ENCODE assay signal across 39 cellular contexts in genomic region chr10:113782367-113782766, GRCh38. TPM values are rescaled to one million over a fixed set of nuclear protein-coding genes. Genes with fewer than 3 reads are reported as not detected.
"Had no signal": no experiment of that assay in that cellular context is flagged by ENCODE, and none has a peak within 500 bp of the region (broad histone marks: within the 10 kb centered on the region; RNA-seq: fewer than 3 reads in every experiment).

No MANE protein-coding gene starts in this region.

- H3K9me3 Mint-ChIP-seq: activated B cell treated with CpG ODN at 0.5 μM for 24 hours; activated CD4-positive, alpha-beta memory T cell treated with anti-CD3 and anti-CD28 coated beads for 36 hours; activated CD4-positive, alpha-beta T cell treated with anti-CD3 and anti-CD28 coated beads, Interleukin-2, amount 10 ng/mL, durations not matched to agents 24 days and 14 days; activated CD8-positive, alpha-beta T cell treated with anti-CD3 and anti-CD28 coated beads for 36 hours; activated naive CD4-positive, alpha-beta T cell treated with anti-CD3 and anti-CD28 coated beads for 36 hours; activated naive CD4-positive, alpha-beta T cell treated with anti-CD3 and anti-CD28 coated beads, Interleukin-2, amount 50 U/mL, for 72 hours; activated naive CD8-positive, alpha-beta T cell treated with anti-CD3 and anti-CD28 coated beads for 36 hours; activated T-cell treated with anti-CD3 and anti-CD28 coated beads, Interleukin-2, amount 50 U/mL, for 4 hours; activated T-cell treated with anti-CD3 and anti-CD28 coated beads, Interleukin-2, amount 50 U/mL, for 72 hours; activated T-helper 1 cell treated with anti-CD3 and anti-CD28 coated beads, Interleukin-12 subunit alpha, Interleukin-12 subunit beta, Interleukin-2, Interleukin-4 antibody, amounts not matched to agents 30 ng/mL and 10 ng/mL and 1 ng/mL, durations not matched to agents 14 hours and 24 hours and 36 hours; activated T-helper 17 cell treated with anti-CD3 and anti-CD28 coated beads, Interleukin-2, amount 50 U/mL, for 72 hours; brain; central memory CD8-positive, alpha-beta T cell; T-cell had no signal

- H3K36me3 Mint-ChIP-seq: activated CD4-positive, alpha-beta memory T cell treated with anti-CD3 and anti-CD28 coated beads for 36 hours; activated naive CD4-positive, alpha-beta T cell treated with anti-CD3 and anti-CD28 coated beads, Interleukin-2, amount 50 U/mL, for 72 hours; activated naive CD8-positive, alpha-beta T cell treated with anti-CD3 and anti-CD28 coated beads for 36 hours; brain; T-cell had no signal

- H3K27ac ChIP-seq: adrenal gland, cardiac muscle cell, VCaP had no signal

- H3K36me3 ChIP-seq: adrenal gland, cardiac muscle cell had no signal

- ATAC-seq: activated CD8-positive, alpha-beta T cell treated with anti-CD3 and anti-CD28 coated beads for 36 hours; activated naive CD4-positive, alpha-beta T cell treated with anti-CD3 and anti-CD28 coated beads, Interleukin-2, amount 50 U/mL, for 72 hours; activated T-cell treated with anti-CD3 and anti-CD28 coated beads, Interleukin-2, amount 50 U/mL, for 4 hours; activated T-cell treated with anti-CD3 and anti-CD28 coated beads, Interleukin-2, amount 50 U/mL, for 72 hours; activated T-helper 17 cell treated with anti-CD3 and anti-CD28 coated beads, Interleukin-2, amount 50 U/mL, for 72 hours; T-cell; T-helper 17 cell had no signal

- H3K27ac Mint-ChIP-seq: activated B cell treated with CpG ODN at 0.5 μM for 24 hours; activated CD4-positive, alpha-beta memory T cell treated with anti-CD3 and anti-CD28 coated beads for 36 hours; activated CD4-positive, alpha-beta T cell treated with anti-CD3 and anti-CD28 coated beads, Interleukin-2, amount 10 ng/mL, durations not matched to agents 24 days and 14 days; activated CD8-positive, alpha-beta T cell treated with anti-CD3 and anti-CD28 coated beads for 36 hours; activated naive CD4-positive, alpha-beta T cell treated with anti-CD3 and anti-CD28 coated beads for 36 hours; activated naive CD4-positive, alpha-beta T cell treated with anti-CD3 and anti-CD28 coated beads, Interleukin-2, amount 50 U/mL, for 72 hours; activated naive CD8-positive, alpha-beta T cell treated with anti-CD3 and anti-CD28 coated beads for 36 hours; activated T-cell treated with anti-CD3 and anti-CD28 coated beads, Interleukin-2, amount 50 U/mL, for 72 hours; activated T-helper 1 cell treated with anti-CD3 and anti-CD28 coated beads, Interleukin-12 subunit alpha, Interleukin-12 subunit beta, Interleukin-2, Interleukin-4 antibody, amounts not matched to agents 30 ng/mL and 10 ng/mL and 1 ng/mL, durations not matched to agents 14 hours and 24 hours and 36 hours; activated T-helper 17 cell treated with anti-CD3 and anti-CD28 coated beads, Interleukin-2, amount 50 U/mL, for 72 hours; brain; T-cell; T-helper 17 cell had no signal

- H3K4me1 Mint-ChIP-seq: activated B cell treated with CpG ODN at 0.5 μM for 24 hours; activated CD4-positive, alpha-beta T cell treated with anti-CD3 and anti-CD28 coated beads, Interleukin-2, amount 10 ng/mL, durations not matched to agents 24 days and 14 days; activated naive CD8-positive, alpha-beta T cell treated with anti-CD3 and anti-CD28 coated beads for 36 hours; brain; central memory CD8-positive, alpha-beta T cell; T-cell; T-helper 17 cell had no signal

- H3K4me3 Mint-ChIP-seq: activated B cell treated with CpG ODN at 0.5 μM for 24 hours; activated CD4-positive, alpha-beta memory T cell treated with anti-CD3 and anti-CD28 coated beads for 36 hours; activated CD4-positive, alpha-beta T cell treated with anti-CD3 and anti-CD28 coated beads, Interleukin-2, amount 10 ng/mL, durations not matched to agents 24 days and 14 days; activated CD8-positive, alpha-beta T cell treated with anti-CD3 and anti-CD28 coated beads for 36 hours; activated naive CD4-positive, alpha-beta T cell treated with anti-CD3 and anti-CD28 coated beads for 36 hours; activated naive CD8-positive, alpha-beta T cell treated with anti-CD3 and anti-CD28 coated beads for 36 hours; activated T-cell treated with anti-CD3 and anti-CD28 coated beads, Interleukin-2, amount 50 U/mL, for 4 hours; activated T-cell treated with anti-CD3 and anti-CD28 coated beads, Interleukin-2, amount 50 U/mL, for 72 hours; activated T-helper 1 cell treated with anti-CD3 and anti-CD28 coated beads, Interleukin-12 subunit alpha, Interleukin-12 subunit beta, Interleukin-2, Interleukin-4 antibody, amounts not matched to agents 30 ng/mL and 10 ng/mL and 1 ng/mL, durations not matched to agents 14 hours and 24 hours and 36 hours; activated T-helper 17 cell treated with anti-CD3 and anti-CD28 coated beads, Interleukin-2, amount 50 U/mL, for 72 hours; brain; central memory CD8-positive, alpha-beta T cell; T-cell; T-helper 17 cell had no signal

- H3K9me3 ChIP-seq: adrenal gland had no signal

- H3K4me1 ChIP-seq: adrenal gland had no signal

- H3K27me3 ChIP-seq: adrenal gland had no signal

- DNase-seq: activated B cell treated with CpG ODN at 0.5 μM for 24 hours; activated CD4-positive, alpha-beta memory T cell treated with anti-CD3 and anti-CD28 coated beads for 36 hours; activated CD4-positive, alpha-beta T cell treated with anti-CD3 and anti-CD28 coated beads for 4 hours; activated CD4-positive, alpha-beta T cell treated with anti-CD3 and anti-CD28 coated beads, Interleukin-2, amount 10 ng/mL, durations not matched to agents 24 days and 14 days; activated CD4-positive, alpha-beta T cell treated with anti-CD3 and anti-CD28 coated beads, Interleukin-2, amount 50 U/mL, for 1 hour; activated CD4-positive, alpha-beta T cell treated with anti-CD3 and anti-CD28 coated beads, Interleukin-2, amount 50 U/mL, for 4 hours; activated CD4-positive, CD25-positive, alpha-beta regulatory T cell treated with anti-CD3 and anti-CD28 coated beads, Interleukin-2, amount 50 U/mL, for 72 hours; activated CD8-positive, alpha-beta memory T cell treated with anti-CD3 and anti-CD28 coated beads, Interleukin-2, amount 50 U/mL, for 4 hours; activated CD8-positive, alpha-beta T cell treated with anti-CD3 and anti-CD28 coated beads for 36 hours; activated effector memory CD4-positive, alpha-beta T cell treated with anti-CD3 and anti-CD28 coated beads, Interleukin-2, amount 50 U/mL, for 16 hours; activated gamma-delta T cell treated with Interleukin-2 at 50 U/mL for 16 hours; activated naive CD4-positive, alpha-beta T cell; activated naive CD4-positive, alpha-beta T cell treated with anti-CD3 and anti-CD28 coated beads for 36 hours; activated naive CD4-positive, alpha-beta T cell treated with anti-CD3 and anti-CD28 coated beads, Interleukin-2, amount 50 U/mL, for 16 hours; activated naive CD8-positive, alpha-beta T cell treated with anti-CD3 and anti-CD28 coated beads for 36 hours; activated T-cell treated with anti-CD3 and anti-CD28 coated beads for 4 hours; activated T-cell treated with anti-CD3 and anti-CD28 coated beads, Interleukin-2, amount 50 U/mL, for 1 hour; activated T-cell treated with anti-CD3 and anti-CD28 coated beads, Interleukin-2, amount 50 U/mL, for 4 hours; activated T-cell treated with anti-CD3 and anti-CD28 coated beads, Interleukin-2, amount 50 U/mL, for 72 hours; adrenal gland; amniotic stem cell; aorta; caudate nucleus; cerebellar nuclear complex; T-cell; T-helper 17 cell; T-helper 9 cell had no signal

- H3K4me3 ChIP-seq: adrenal gland, cardiac muscle cell had no signal

- FAIRE-seq: astrocyte, bronchial epithelial cell, TTC549 had no signal

RNA-seq across cellular contexts. Expression of gene PLEKHS1, which starts 30.9 kb away (rescaled TPM):
- total RNA-seq: activated B cell treated with CpG ODN at 0.5 μM for 24 hours; activated CD4-positive, alpha-beta memory T cell treated with anti-CD3 and anti-CD28 coated beads for 36 hours; activated CD4-positive, alpha-beta T cell treated with anti-CD3 and anti-CD28 coated beads, Interleukin-2, amount 10 ng/mL, durations not matched to agents 24 days and 14 days; activated CD8-positive, alpha-beta memory T cell treated with anti-CD3 and anti-CD28 coated beads for 36 hours; activated CD8-positive, alpha-beta T cell treated with anti-CD3 and anti-CD28 coated beads for 36 hours; activated naive CD4-positive, alpha-beta T cell treated with anti-CD3 and anti-CD28 coated beads for 36 hours; activated naive CD4-positive, alpha-beta T cell treated with anti-CD3 and anti-CD28 coated beads, Interleukin-2, amount 50 U/mL, for 72 hours; activated T-cell treated with anti-CD3 and anti-CD28 coated beads, Interleukin-2, amount 50 U/mL, for 4 hours; activated T-cell treated with anti-CD3 and anti-CD28 coated beads, Interleukin-2, amount 50 U/mL, for 72 hours; activated T-helper 17 cell treated with anti-CD3 and anti-CD28 coated beads, Interleukin-2, amount 50 U/mL, for 72 hours; adrenal gland; astrocyte; bronchial epithelial cell; cardiac muscle cell; T-cell; T-helper 2 cell treated with Interferon-gamma antibody and Interleukin-4, amounts not matched to agents 100 ng/mL and 5 ng/mL, for 36 hours had no signal
- polyA plus RNA-seq: cardiac muscle cell had no signal
